ENCODE assay signal across 8 cellular contexts in the genomic region with DNA sequence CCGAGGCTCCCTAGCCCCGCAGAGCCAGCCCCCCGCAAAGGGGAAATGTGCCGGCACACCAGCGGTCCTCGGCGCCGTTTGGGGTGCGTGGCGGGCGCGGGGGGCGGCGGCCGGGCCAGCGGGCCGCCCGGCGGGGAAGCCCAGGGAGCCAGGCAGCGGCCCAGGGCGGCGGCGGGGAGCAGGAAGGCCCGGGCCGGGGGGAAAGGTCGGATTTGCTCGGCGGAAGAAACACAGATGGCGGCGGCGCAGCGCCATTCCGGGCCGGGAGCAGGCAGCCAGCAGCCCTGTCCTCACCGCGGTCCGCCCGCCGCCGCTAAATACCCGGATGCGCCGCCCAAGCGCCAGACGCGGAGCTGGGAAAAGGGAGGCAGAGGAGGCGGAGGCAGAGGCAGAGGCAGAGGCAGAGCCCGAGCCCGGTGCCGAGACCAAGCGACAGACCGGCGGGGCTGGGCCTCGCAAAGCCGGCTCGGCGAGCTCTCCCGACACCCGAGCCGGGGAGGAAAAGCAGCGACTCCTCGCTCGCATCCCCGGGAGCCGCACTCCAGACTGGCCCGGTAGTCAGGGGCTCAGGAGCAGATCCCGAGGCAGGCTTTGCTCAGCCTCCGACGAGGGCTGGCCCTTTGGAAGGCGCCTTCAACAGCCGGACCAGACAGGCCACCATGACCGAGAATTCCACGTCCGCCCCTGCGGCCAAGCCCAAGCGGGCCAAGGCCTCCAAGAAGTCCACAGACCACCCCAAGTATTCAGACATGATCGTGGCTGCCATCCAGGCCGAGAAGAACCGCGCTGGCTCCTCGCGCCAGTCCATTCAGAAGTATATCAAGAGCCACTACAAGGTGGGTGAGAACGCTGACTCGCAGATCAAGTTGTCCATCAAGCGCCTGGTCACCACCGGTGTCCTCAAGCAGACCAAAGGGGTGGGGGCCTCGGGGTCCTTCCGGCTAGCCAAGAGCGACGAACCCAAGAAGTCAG. TPM values are rescaled to one million over a fixed set of nuclear protein-coding genes. Genes with fewer than 3 reads are reported as not detected.
DNase-seq lines count a peak whose midpoint lies in the region; ATAC-seq and TF ChIP-seq lines count a peak whose summit lies in the region.

No MANE protein-coding gene starts in this region.

- H3K4me3 ChIP-seq in GM12865 (ENCODE audit: low read depth, low read length), result peak overlapping the region; percentile 38

- peak; percentile 61 for ATAC-seq in left lobe of liver

- no peak for TF ChIP-seq CTCF in GM12865 (IDR thresholded peaks at IDR 0.05; ENCODE audit: insufficient read depth, low read depth, low read length, missing control alignments)

- DNase-seq in GM12865 (ENCODE audit: low read depth), result peak; percentile 58
- peak; percentile 50 for DNase-seq in NCI-H226
- DNase-seq in activated CD4-positive, alpha-beta T cell treated with anti-CD3 and anti-CD28 coated beads, Interleukin-2, amount 50 U/mL, for 4 hours, result peak; percentile 61 to 65
- DNase-seq in dermis blood vessel endothelial cell, result peak; percentile 92
- DNase-seq in left lobe of liver (ENCODE audit: low spot score), result peak; percentile 93
- peak; percentile 14 to 56 for DNase-seq in stimulated activated CD4-positive, alpha-beta T cell treated with anti-CD3 and anti-CD28 coated beads, Interleukin-1b, Interleukin-23, amount 100 ng/mL, for 1 hour (ENCODE audit: low read depth in 2 of 2)
- DNase-seq in H4 (ENCODE audit: low spot score), result no peak
- no peak for DNase-seq in OCI-M2 (lab: John Stamatoyannopoulos, UW; ENCODE audit: unreplicated experiment)

RNA-seq across cellular contexts. Expression of a gene that starts 2.6 kb away (rescaled TPM):
- 24.5 and 37.6 TPM in 2 replicates for total RNA-seq in dermis blood vessel endothelial cell
- total RNA-seq in left lobe of liver, result 49.6 TPM
- 11.5 and 14.3 TPM in 2 replicates for total RNA-seq in H4 (2014; rRNA removed; shearing (Covaris generic))

RNA-seq across cellular contexts. Expression of a gene that starts 18.0 kb away (rescaled TPM):
- total RNA-seq in dermis blood vessel endothelial cell (0.14 TPM in 1 of 2 replicates, not detected in the other), left lobe of liver (0.65 TPM)
- total RNA-seq in H4 (2014; rRNA removed; shearing (Covaris generic)), result not detected in 2 replicates

RNA-seq across cellular contexts. Expression of a gene that starts 39.0 kb away (rescaled TPM):
- total RNA-seq in dermis blood vessel endothelial cell (43.6 and 44.3 TPM in 2 replicates), left lobe of liver (9.7 TPM)
- total RNA-seq in H4 (2014; rRNA removed; shearing (Covaris generic)), result 18.3 and 19.5 TPM in 2 replicates

RNA-seq across cellular contexts. Expression of a gene that starts 44.0 kb away (rescaled TPM):
- 358 and 454 TPM in 2 replicates for total RNA-seq in dermis blood vessel endothelial cell
- 136 TPM for total RNA-seq in left lobe of liver
- 478 and 514 TPM in 2 replicates for total RNA-seq in H4 (2014; rRNA removed; shearing (Covaris generic))

Comparison
In these comparisons a context has a peak if more than half of its experiments do, and no peak if none do; other contexts are left out.
1. DNase-seq: peak in GM12865 (single experiment), NCI-H226 (single experiment), activated CD4-positive, alpha-beta T cell treated with anti-CD3 and anti-CD28 coated beads, Interleukin-2, amount 50 U/mL, for 4 hours (2 of 2), dermis blood vessel endothelial cell (single experiment), left lobe of liver (single experiment) and stimulated activated CD4-positive, alpha-beta T cell treated with anti-CD3 and anti-CD28 coated beads, Interleukin-1b, Interleukin-23, amount 100 ng/mL, for 1 hour (2 of 2); none in H4 (single experiment) and OCI-M2 (single experiment).